In the genomic region with DNA sequence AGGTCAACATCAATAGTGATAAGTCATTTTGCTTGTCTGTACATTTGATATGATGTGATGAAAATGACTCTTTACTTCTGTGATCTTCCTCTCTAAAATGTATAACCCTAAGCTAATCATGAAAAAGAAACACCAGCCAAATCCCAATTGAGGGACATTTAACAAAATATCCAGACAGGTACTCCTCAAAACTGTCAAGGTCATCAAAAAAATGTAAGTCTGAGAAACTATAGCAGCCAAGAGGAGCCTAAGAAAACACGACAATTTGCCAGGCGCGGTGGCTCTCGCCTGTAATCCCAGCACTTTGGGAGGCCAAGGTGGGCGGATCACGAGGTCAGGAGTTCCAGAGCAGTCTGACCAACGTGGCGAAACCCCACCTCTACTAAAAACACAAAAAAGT, we compare ENCODE assay signal across 35 cellular contexts.
"Had no signal": no experiment of that assay in that cellular context is flagged by ENCODE, and none has a peak within 500 bp of the region (broad histone marks: within the 10 kb centered on the region; RNA-seq: fewer than 3 reads in every experiment).

No MANE protein-coding gene starts in this region.

- H3K9me3 ChIP-seq: MG63 had no signal

- H3K4me3 ChIP-seq: MG63 had no signal

- H3K27me3 ChIP-seq: MG63 had no signal

- DNase-seq: Kasumi-1, MG63, MM.1S, MV-4-11, NCI-H1048, NCI-H1092, NCI-H1092 treated with DMSO at 0.1 percent for 48 hours, NCI-H1105, NCI-H1105 treated with DMSO at 0.1 percent for 48 hours, NCI-H1417, NCI-H1417 treated with DMSO at 0.1 percent for 48 hours, NCI-H1436, NCI-H1436 treated with DMSO at 0.1 percent for 48 hours, NCI-H146, NCI-H1694, NCI-H1694 treated with DMSO at 0.1 percent for 48 hours, NCI-H187, NCI-H187 treated with DMSO at 0.1 percent for 48 hours, NCI-H1930, NCI-H2029, NCI-H2029 treated with DMSO at 0.1 percent for 48 hours, NCI-H2081, NCI-H2081 treated with DMSO at 0.1 percent for 48 hours, NCI-H2107, NCI-H2171, NCI-H2171 treated with DMSO at 0.1 percent for 48 hours, NCI-H2227 treated with DMSO at 0.1 percent for 48 hours, NCI-H226, NCI-H345, NCI-H446, NCI-H446 treated with DMSO at 0.1 percent for 48 hours, NCI-H510A, NCI-H510A treated with DMSO at 0.1 percent for 48 hours, NCI-H524, NCI-H524 treated with DMSO at 0.1 percent for 48 hours had no signal

- H3K36me3 ChIP-seq: MG63 had no signal
